Comparison of ENCODE assay signal across 13 cellular contexts in genomic region chr5:59591162-59591561, GRCh38.
DNase-seq lines count a peak whose midpoint lies in the region; ATAC-seq and TF ChIP-seq lines count a peak whose summit lies in the region.
"Had no signal": no experiment of that assay in that cellular context is flagged by ENCODE, and none has a peak within 500 bp of the region (broad histone marks: within the 10 kb centered on the region; RNA-seq: fewer than 3 reads in every experiment).

No MANE protein-coding gene starts in this region.

- no peak overlapping the region for H2BK20ac ChIP-seq in H9 (ENCODE audit: low read depth, low read length, poor library complexity, severe bottlenecking)

- H3K79me1 ChIP-seq in H9 (ENCODE audit: insufficient read depth, low read depth, low read length, poor library complexity, severe bottlenecking) = no peaks in the 10 kb centered on the region

- H3K23me2 ChIP-seq in H9 (ENCODE audit: insufficient read length, low read depth, low read length, poor library complexity, severe bottlenecking) = no peaks in the 10 kb centered on the region

- H3K4ac ChIP-seq in H9 (ENCODE audit: low read depth, low read length) = no peak overlapping the region

- H3T11ph ChIP-seq in H9 (ENCODE audit: low read length) = no peak overlapping the region

- no peak overlapping the region for H3K9ac ChIP-seq in H9 (ENCODE audit: extremely low read depth, insufficient read length, low read length)

- no peak overlapping the region for H3K27ac Mint-ChIP-seq in H9
- H3K27ac Mint-ChIP-seq: activated CD4-positive, alpha-beta memory T cell treated with anti-CD3 and anti-CD28 coated beads, Interleukin-2, amount 10 ng/mL, durations not matched to agents 7 days and 5 days had no signal

- no peaks in the 10 kb centered on the region for H3K36me3 Mint-ChIP-seq in H9 (ENCODE audit: insufficient read depth in 1 of 3, low read depth in 3 of 3)

- no peak overlapping the region for H3K4me2 ChIP-seq in H9 (ENCODE audit: insufficient read depth, insufficient read length, low read length)

- ATAC-seq in GM21367 (IDR thresholded peaks at IDR 0.05; ENCODE audit: unreplicated experiment) (peak; percentile 71), HG03378 (IDR thresholded peaks at IDR 0.05; ENCODE audit: unreplicated experiment) (peak; percentile 90), GM21447 (IDR thresholded peaks at IDR 0.05; ENCODE audit: unreplicated experiment) (no peak)

- H3K56ac ChIP-seq in H9 (ENCODE audit: insufficient read length, low read depth, low read length) = no peak overlapping the region

- no peak overlapping the region for H2BK5ac ChIP-seq in H9 (ENCODE audit: insufficient read length, low read length)

- TF ChIP-seq CTCF in GM10266 (IDR thresholded peaks at IDR 0.05; ENCODE audit: control insufficient read depth, insufficient read depth, low read depth, missing control alignments) (no peak), H9 (conservative IDR thresholded peaks at IDR 0.05) (no peak)

- H4K20me1 ChIP-seq in H9 (ENCODE audit: control insufficient read depth, insufficient read depth, insufficient read length) = no peaks in the 10 kb centered on the region

- H3K18ac ChIP-seq in H9 (ENCODE audit: insufficient read length, low read depth, low read length) = no peak overlapping the region

- DNase-seq in GM10266 (ENCODE audit: extremely low spot score) (peak; percentile 10), epithelial cell of prostate (ENCODE audit: low read depth, low spot score) (peak; percentile 72), NCI-H345 (lab: John Stamatoyannopoulos, UW) (no peak), head of caudate nucleus (no peak), H9 (no peak)
- DNase-seq: activated CD4-positive, alpha-beta memory T cell treated with anti-CD3 and anti-CD28 coated beads, Interleukin-2, amount 10 ng/mL, durations not matched to agents 7 days and 5 days; caudate nucleus; hippocampal formation; nucleus accumbens had no signal

- no peak overlapping the region for H2BK12ac ChIP-seq in H9 (ENCODE audit: insufficient read length, low read depth, low read length)

- H3K4me1 ChIP-seq in H9 (ENCODE audit: insufficient read depth, low read length) = no peaks in the 10 kb centered on the region; the same call in 1 of the 2 replicates

- H4K91ac ChIP-seq in H9 (ENCODE audit: insufficient read length, low read depth, low read length) = no peak overlapping the region

- H4K5ac ChIP-seq in H9 (ENCODE audit: insufficient read length, low read depth, low read length) = no peak overlapping the region

- no peak overlapping the region for H2BK15ac ChIP-seq in H9 (ENCODE audit: low read depth, low read length)

- H2BK120ac ChIP-seq in H9 (ENCODE audit: low read depth, low read length, poor library complexity, severe bottlenecking) = no peak overlapping the region

- intact Hi-C loops in head of caudate nucleus (cut with DNase I) = no loop called here

- no peaks in the 10 kb centered on the region for H3K9me3 ChIP-seq in H9 (ENCODE audit: control insufficient read depth, low read depth, low read length)

- no peak overlapping the region for H3K14ac ChIP-seq in H9 (ENCODE audit: insufficient read depth, low read length)

- no peak overlapping the region for H4K8ac ChIP-seq in H9 (replicated peaks; ENCODE audit: insufficient read length, low read depth, low read length)

- H3K27ac ChIP-seq in epithelial cell of prostate = peak overlapping the region; percentile 82
- no peak overlapping the region for H3K27ac ChIP-seq in H9 (ENCODE audit: insufficient read length, low read depth, low read length)
- H3K27ac ChIP-seq: C4-2B had no signal

- no peak overlapping the region for H2AK5ac ChIP-seq in H9 (ENCODE audit: insufficient read length, low read length)

- H3K4me1 Mint-ChIP-seq in H9 = peaks cover 30 to 31% of the 10 kb centered on the region in 2 experiments

- 0 out of 5 replicates have a peak, but pooled peaks cover 0 to 4% of the 10 kb centered on the region in 2 experiments for H3K9me3 Mint-ChIP-seq in H9
- H3K9me3 Mint-ChIP-seq: activated CD4-positive, alpha-beta memory T cell treated with anti-CD3 and anti-CD28 coated beads, Interleukin-2, amount 10 ng/mL, durations not matched to agents 7 days and 5 days had no signal

- H3K27me3 Mint-ChIP-seq in H9 (ENCODE audit: low read depth) = no peaks in the 10 kb centered on the region

- no peaks in the 10 kb centered on the region for H3K27me3 ChIP-seq in H9 (ENCODE audit: insufficient read depth, low read length)

- no peak overlapping the region for H2AFZ ChIP-seq in H9 (ENCODE audit: low read length)

- no peaks in the 10 kb centered on the region for H3K79me2 ChIP-seq in H9 (ENCODE audit: insufficient read depth, low read length)

- no peak overlapping the region for H3K4me3 Mint-ChIP-seq in H9
- H3K4me3 Mint-ChIP-seq: activated CD4-positive, alpha-beta memory T cell treated with anti-CD3 and anti-CD28 coated beads, Interleukin-2, amount 10 ng/mL, durations not matched to agents 7 days and 5 days had no signal

- H3K23ac ChIP-seq in H9 (ENCODE audit: insufficient read length, low read depth, low read length) = no peak overlapping the region

Comparison
In these comparisons a context has a peak if more than half of its experiments do, and no peak if none do; other contexts are left out.
1. DNase-seq: peak in GM10266 (single experiment) and epithelial cell of prostate (single experiment); none in NCI-H345 (single experiment), head of caudate nucleus (0 of 42) and H9 (single experiment).